21 cellular contexts compared by ENCODE assay signal in genomic region chr10:110508389-110508788, GRCh38. TPM values are rescaled to one million over a fixed set of nuclear protein-coding genes. Genes with fewer than 3 reads are reported as not detected.
DNase-seq lines count a peak whose midpoint lies in the region; ATAC-seq, FAIRE-seq and TF ChIP-seq lines count a peak whose summit lies in the region.
"Had no signal": no experiment of that assay in that cellular context is flagged by ENCODE, and none has a peak within 500 bp of the region (broad histone marks: within the 10 kb centered on the region; RNA-seq: fewer than 3 reads in every experiment).

No MANE protein-coding gene starts in this region.

- H3K4me2 ChIP-seq in GM12878 (ENCODE audit: control insufficient read depth, insufficient read depth) (no peak overlapping the region), parathyroid adenoma (ENCODE audit: low read length) (no peak overlapping the region)
- H3K4me2 ChIP-seq: BLaER1, smooth muscle cell had no signal

- peaks cover 5% of the 10 kb centered on the region for H4K20me1 ChIP-seq in GM12878 (ENCODE audit: control insufficient read depth, insufficient read depth)
- H4K20me1 ChIP-seq: BLaER1 had no signal

- in situ Hi-C loops in GM12878 (cut with MboI): no loop called here

- H3K4me3 Mint-ChIP-seq in activated CD8-positive, alpha-beta memory T cell treated with anti-CD3 and anti-CD28 coated beads, Interleukin-2, amount 10 ng/mL, durations not matched to agents 7 days and 5 days: no peak overlapping the region
- H3K4me3 Mint-ChIP-seq in chondrocyte (ENCODE audit: unreplicated experiment): no peak overlapping the region
- H3K4me3 Mint-ChIP-seq: nephron; stimulated activated naive CD8-positive, alpha-beta T cell treated with anti-CD3 and anti-CD28 coated beads, Interleukin-15, amount 100 ng/mL, for 72 hours had no signal

- TF ChIP-seq CTCF in GM12878 (IDR thresholded peaks at IDR 0.05 in 2 of 3, conservative IDR thresholded peaks at IDR 0.05 in 1 of 3; ENCODE audit: control insufficient read depth in 2 of 3, extremely low read depth in 1 of 3, insufficient read depth in 1 of 3, low read depth in 3 of 3, low read length in 3 of 3) (no peak), parathyroid adenoma (IDR thresholded peaks at IDR 0.05) (no peak), lower lobe of right lung (IDR thresholded peaks at IDR 0.05) (no peak), chondrocyte (IDR thresholded peaks at IDR 0.05) (no peak)

- H3K27ac ChIP-seq in GM12878 (ENCODE audit: control insufficient read depth, insufficient read depth) (no peak overlapping the region), parathyroid adenoma (peak overlapping the region; percentile 11), lower lobe of right lung (no peak overlapping the region)
- H3K27ac ChIP-seq: BLaER1, esophagus muscularis mucosa, HL-60, upper lobe of right lung had no signal

- H3K4me3 ChIP-seq in GM12878: no peak overlapping the region
- H3K4me3 ChIP-seq in parathyroid adenoma (ENCODE audit: low read depth, low read length): no peak overlapping the region
- no peak overlapping the region for H3K4me3 ChIP-seq in lower lobe of right lung
- H3K4me3 ChIP-seq: BLaER1, esophagus muscularis mucosa, smooth muscle cell, upper lobe of right lung had no signal

- peaks cover 90% of the 10 kb centered on the region for H3K4me1 Mint-ChIP-seq in activated CD8-positive, alpha-beta memory T cell treated with anti-CD3 and anti-CD28 coated beads, Interleukin-2, amount 10 ng/mL, durations not matched to agents 7 days and 5 days
- peaks cover 18% of the 10 kb centered on the region for H3K4me1 Mint-ChIP-seq in chondrocyte (ENCODE audit: low read depth)

- RAD21 ChIA-PET in GM12878 (lab: Charles Lee; ENCODE audit: unreplicated experiment): interaction anchor here (0.8 kb wide), 1 partner anchor 11 kb away, joined by 3 read pairs; the partner anchor contains the start of gene DUSP5

- FAIRE-seq in GM12878 (lab: Jason Lieb, UNC): no peak

- H3K9me3 Mint-ChIP-seq in activated CD8-positive, alpha-beta memory T cell treated with anti-CD3 and anti-CD28 coated beads, Interleukin-2, amount 10 ng/mL, durations not matched to agents 7 days and 5 days (ENCODE audit: low read depth): no peaks in the 10 kb centered on the region
- peaks cover under 1% of the 10 kb centered on the region for H3K9me3 Mint-ChIP-seq in chondrocyte (ENCODE audit: low read depth)
- H3K9me3 Mint-ChIP-seq: nephron; stimulated activated naive CD8-positive, alpha-beta T cell treated with anti-CD3 and anti-CD28 coated beads, Interleukin-15, amount 100 ng/mL, for 72 hours had no signal

- DNase-seq in activated CD8-positive, alpha-beta memory T cell treated with anti-CD3 and anti-CD28 coated beads, Interleukin-2, amount 10 ng/mL, durations not matched to agents 7 days and 5 days: no peak
- no peak for DNase-seq in activated CD8-positive, alpha-beta memory T cell treated with anti-CD3 and anti-CD28 coated beads, Interleukin-2, amount 50 U/mL, for 48 hours
- no peak for DNase-seq in GM12878 (ENCODE audit: low read depth, low spot score)
- DNase-seq in lower lobe of right lung: no peak
- DNase-seq in chondrocyte (ENCODE audit: low spot score): no peak
- DNase-seq in SHP77 treated with DMSO at 0.1 percent for 48 hours (lab: John Stamatoyannopoulos, UW): no peak
- DNase-seq: activated CD4-positive, alpha-beta T cell treated with anti-CD3 and anti-CD28 coated beads for 1 hour; activated gamma-delta T cell treated with Interleukin-2 at 50 U/mL for 16 hours; caudate nucleus; NCI-H524 treated with DMSO at 0.1 percent for 48 hours; stimulated activated CD4-positive, alpha-beta T cell treated with anti-CD3 and anti-CD28 coated beads, Interleukin-2, amount 100 ng/mL, for 48 hours; stimulated activated naive CD8-positive, alpha-beta T cell treated with anti-CD3 and anti-CD28 coated beads, Interleukin-15, amount 100 ng/mL, for 72 hours; upper lobe of right lung had no signal

- H3K9me3 ChIP-seq in GM12878 (replicated peaks; ENCODE audit: control insufficient read depth, insufficient read depth, low read length): no peaks in the 10 kb centered on the region
- H3K9me3 ChIP-seq in parathyroid adenoma (ENCODE audit: control insufficient read depth, low read length): no peaks in the 10 kb centered on the region
- H3K9me3 ChIP-seq in lower lobe of right lung: no peaks in the 10 kb centered on the region
- H3K9me3 ChIP-seq: esophagus muscularis mucosa, upper lobe of right lung had no signal

- SMC1A ChIA-PET in GM12878 (lab: Charles Lee; ENCODE audit: uncharacterized antibody, unreplicated experiment): interaction anchor here (1.5 to 2.1 kb wide), 3 partner anchors 19 to 154 kb away, joined by 4 to 5 read pairs (median 4); no protein-coding TSS in a partner anchor

- intact Hi-C loops in GM12878 (cut with micrococcal nuclease; ENCODE audit: unreplicated experiment): loop anchor here (10.0 kb wide), 2 partner anchors 366 to 424 kb away; partner anchors contain the start of gene PDCD4
- intact Hi-C loops in lower lobe of right lung (cut with DNase I): no loop called here

- no TSS peak for BruUV-seq in GM12878 (replicated peaks; lab: Mats Ljungman, UMichigan)

- no peak for ATAC-seq in activated CD8-positive, alpha-beta memory T cell treated with anti-CD3 and anti-CD28 coated beads, Interleukin-2, amount 10 ng/mL, durations not matched to agents 7 days and 5 days
- ATAC-seq in GM12878: no peak
- no peak for ATAC-seq in lower lobe of right lung
- ATAC-seq: stimulated activated naive CD8-positive, alpha-beta T cell treated with anti-CD3 and anti-CD28 coated beads, Interleukin-15, amount 100 ng/mL, for 72 hours; upper lobe of right lung had no signal

- H2AFZ ChIP-seq in GM12878 (ENCODE audit: control insufficient read depth, low read depth, low read length): no peak overlapping the region
- no peak overlapping the region for H2AFZ ChIP-seq in parathyroid adenoma

- peaks cover 20% of the 10 kb centered on the region for H3K4me1 ChIP-seq in GM12878 (ENCODE audit: control insufficient read depth, insufficient read depth, low read length)
- H3K4me1 ChIP-seq in parathyroid adenoma: no peaks in the 10 kb centered on the region
- peaks cover 47% of the 10 kb centered on the region for H3K4me1 ChIP-seq in lower lobe of right lung

- no peaks in the 10 kb centered on the region for H3K27me3 ChIP-seq in GM12878 (replicated peaks in 1 of 2; ENCODE audit: control insufficient read depth in 2 of 2, insufficient read depth in 2 of 2, low read length in 1 of 2)
- no peaks in the 10 kb centered on the region for H3K27me3 ChIP-seq in parathyroid adenoma (ENCODE audit: control insufficient read depth, insufficient read depth, low read length)
- no peaks in the 10 kb centered on the region for H3K27me3 ChIP-seq in lower lobe of right lung (ENCODE audit: low read depth)
- H3K27me3 ChIP-seq: BLaER1, esophagus muscularis mucosa, upper lobe of right lung had no signal

- H3K36me3 Mint-ChIP-seq in activated CD8-positive, alpha-beta memory T cell treated with anti-CD3 and anti-CD28 coated beads, Interleukin-2, amount 10 ng/mL, durations not matched to agents 7 days and 5 days: peaks cover 96% of the 10 kb centered on the region
- H3K36me3 Mint-ChIP-seq in chondrocyte (ENCODE audit: low read depth): peaks cover 34% of the 10 kb centered on the region

- H3K36me3 ChIP-seq in GM12878 (ENCODE audit: control insufficient read depth in 2 of 2, insufficient read depth in 2 of 2, low read length in 1 of 2): peaks cover 47 to 56% of the 10 kb centered on the region in 2 experiments
- no peaks in the 10 kb centered on the region for H3K36me3 ChIP-seq in parathyroid adenoma (ENCODE audit: control insufficient read depth, insufficient read depth, low read length)
- peaks cover 39% of the 10 kb centered on the region for H3K36me3 ChIP-seq in lower lobe of right lung
- H3K36me3 ChIP-seq: BLaER1 had no signal

- TF ChIP-seq EP300 in GM12878 (IDR thresholded peaks at IDR 0.05; ENCODE audit: borderline replicate concordance in 1 of 2, control insufficient read depth in 1 of 2, low read depth in 2 of 2, low read length in 2 of 2): no peak

- TF ChIP-seq POLR2A in GM19193 (IDR thresholded peaks at IDR 0.05; ENCODE audit: extremely low read depth, insufficient read depth, insufficient read length): peak; percentile 40
- TF ChIP-seq POLR2A in GM12878 (IDR thresholded peaks at IDR 0.05; ENCODE audit: low read depth, low read length): 0 out of 2 replicates have a peak, but pooled peaks have one; percentile 41

- whole genome bisulfite sequencing in GM12878 (ENCODE audit: insufficient coverage, insufficient replicate concordance, low lambda C conversion rate, missing lambda C conversion rate): 99% methylated on average over 6 of the region's 6 CpGs

- H3K79me2 ChIP-seq in GM12878 (ENCODE audit: control insufficient read depth, insufficient read depth, low read length) (peaks cover 26% of the 10 kb centered on the region), parathyroid adenoma (no peaks in the 10 kb centered on the region)

- CTCF ChIA-PET in activated CD8-positive, alpha-beta memory T cell treated with anti-CD3 and anti-CD28 coated beads, Interleukin-2, amount 10 ng/mL, durations not matched to agents 7 days and 5 days (lab: Charles Lee): interaction anchor here (11.1 kb wide), 1 partner anchor 153 kb away, joined by 178 read pairs; no protein-coding TSS in a partner anchor
- CTCF ChIA-PET in GM12878 (lab: Yijun Ruan, JAX): interaction anchor here (0.6 to 16.7 kb wide), 5 partner anchors 32 to 196 kb away, joined by 3 to 251 read pairs (median 3); no protein-coding TSS in a partner anchor

- H3K9ac ChIP-seq in GM12878 (ENCODE audit: control insufficient read depth, insufficient read depth, low read length) (no peak overlapping the region), parathyroid adenoma (no peak overlapping the region)
- H3K9ac ChIP-seq: BLaER1 had no signal

- H3K27ac Mint-ChIP-seq in activated CD8-positive, alpha-beta memory T cell treated with anti-CD3 and anti-CD28 coated beads, Interleukin-2, amount 10 ng/mL, durations not matched to agents 7 days and 5 days: peak overlapping the region; percentile 58
- H3K27ac Mint-ChIP-seq in chondrocyte (ENCODE audit: unreplicated experiment): no peak overlapping the region
- H3K27ac Mint-ChIP-seq: stimulated activated naive CD8-positive, alpha-beta T cell treated with anti-CD3 and anti-CD28 coated beads, Interleukin-15, amount 100 ng/mL, for 72 hours had no signal

- no peaks in the 10 kb centered on the region for H3K27me3 Mint-ChIP-seq in activated CD8-positive, alpha-beta memory T cell treated with anti-CD3 and anti-CD28 coated beads, Interleukin-2, amount 10 ng/mL, durations not matched to agents 7 days and 5 days
- no peaks in the 10 kb centered on the region for H3K27me3 Mint-ChIP-seq in chondrocyte (ENCODE audit: low read depth)
- H3K27me3 Mint-ChIP-seq: progenitor cell of endocrine pancreas; stimulated activated naive CD8-positive, alpha-beta T cell treated with anti-CD3 and anti-CD28 coated beads, Interleukin-15, amount 100 ng/mL, for 72 hours had no signal

- no peak for TF ChIP-seq RAD21 in GM12878 (IDR thresholded peaks at IDR 0.05; ENCODE audit: insufficient read depth, low read depth, low read length)

- POLR2A ChIA-PET in GM12878 (lab: Charles Lee): no interaction called here

RNA-seq across cellular contexts. Expression of gene DUSP5, which starts 10.7 kb away (rescaled TPM):
- total RNA-seq in activated CD8-positive, alpha-beta memory T cell treated with anti-CD3 and anti-CD28 coated beads, Interleukin-2, amount 10 ng/mL, durations not matched to agents 7 days and 5 days: 100 to 1,000 TPM; 102 to 223 TPM
- total RNA-seq in GM12878 (2013; cell fraction: nucleolus; rRNA removed): 45.5 and 51.7 TPM in 2 replicates
- 24.1 and 26.8 TPM in 2 replicates for total RNA-seq in GM12878 (2014; rRNA removed)
- 19.6 and 23.1 TPM in 2 replicates for total RNA-seq in GM12878 (2014; rRNA removed; fragmentation: Illumina TruSeq; extraction: Trizol)
- 41.6 and 44.9 TPM in 2 replicates for total RNA-seq in GM12878 (2021)
- 39.0 TPM for polyA plus RNA-seq in GM12878 (2011; ENCODE audit: low read depth)
- 77.4 and 95.9 TPM in 2 replicates for polyA plus RNA-seq in GM12878 (2011; rRNA removed)
- 141 and 145 TPM in 2 replicates for polyA plus RNA-seq in GM12878 (2011; cell fraction: cytosol; rRNA removed)
- polyA plus RNA-seq in GM12878 (2011; cell fraction: nucleus; rRNA removed): 117 and 144 TPM in 2 replicates
- 44.8 and 52.5 TPM in 2 replicates for polyA plus RNA-seq in GM12878 (2012)
- polyA plus RNA-seq in GM12878 (2014; fragmentation: Illumina TruSeq; extraction: Trizol): 25.3 and 27.8 TPM in 2 replicates
- polyA plus RNA-seq in GM12878 (2014; fragmentation: Nextera tagmentation; extraction: Ambion mirVana): 10 to 100 TPM in 1 of 2 experiments, 1 to 10 TPM in 1; 7.5 to 14.6 TPM
- 23.7 and 24.2 TPM in 2 replicates for polyA plus RNA-seq in GM12878 (2014; rRNA removed)
- polyA plus RNA-seq in GM12878 (2016; fragmentation: Nextera tagmentation; extraction: Ambion mirVana): 1 to 10 TPM; 2.1 to 6.5 TPM
- polyA minus RNA-seq in GM12878 (2011; rRNA and poly(A)+ RNA removed): 215 and 257 TPM in 2 replicates
- polyA minus RNA-seq in GM12878 (2011; cell fraction: cytosol; rRNA and poly(A)+ RNA removed): 123 and 126 TPM in 2 replicates
- polyA minus RNA-seq in GM12878 (2011; cell fraction: nucleus; rRNA and poly(A)+ RNA removed): 83.2 and 120 TPM in 2 replicates
- 8.9 TPM for total RNA-seq in lower lobe of right lung
- total RNA-seq in chondrocyte: 4.8 to 9.7 TPM (median 8.7 TPM) in 3 replicates

RNA-seq across cellular contexts. Expression of gene SMC3, which starts 59.1 kb away (rescaled TPM):
- total RNA-seq in activated CD8-positive, alpha-beta memory T cell treated with anti-CD3 and anti-CD28 coated beads, Interleukin-2, amount 10 ng/mL, durations not matched to agents 7 days and 5 days: 10 to 100 TPM; 81.3 to 86.8 TPM
- total RNA-seq in GM12878 (2013; cell fraction: nucleolus; rRNA removed): 32.8 and 35.4 TPM in 2 replicates
- 33.0 and 41.9 TPM in 2 replicates for total RNA-seq in GM12878 (2014; rRNA removed)
- 82.0 and 83.4 TPM in 2 replicates for total RNA-seq in GM12878 (2014; rRNA removed; fragmentation: Illumina TruSeq; extraction: Trizol)
- 53.7 TPM in 2 replicates for total RNA-seq in GM12878 (2021)
- 21.8 TPM for polyA plus RNA-seq in GM12878 (2011; ENCODE audit: low read depth)
- 30.4 and 47.0 TPM in 2 replicates for polyA plus RNA-seq in GM12878 (2011; rRNA removed)
- 7.8 and 9.9 TPM in 2 replicates for polyA plus RNA-seq in GM12878 (2011; cell fraction: cytosol; rRNA removed)
- polyA plus RNA-seq in GM12878 (2011; cell fraction: nucleus; rRNA removed): 12.6 and 21.0 TPM in 2 replicates
- 30.3 and 38.5 TPM in 2 replicates for polyA plus RNA-seq in GM12878 (2012)
- polyA plus RNA-seq in GM12878 (2014; fragmentation: Illumina TruSeq; extraction: Trizol): 81.0 and 96.8 TPM in 2 replicates
- 10 to 100 TPM; 31.0 to 43.0 TPM for polyA plus RNA-seq in GM12878 (2014; fragmentation: Nextera tagmentation; extraction: Ambion mirVana)
- 30.6 and 37.7 TPM in 2 replicates for polyA plus RNA-seq in GM12878 (2014; rRNA removed)
- 100 to 1,000 TPM; 120 to 123 TPM for polyA plus RNA-seq in GM12878 (2016; fragmentation: Nextera tagmentation; extraction: Ambion mirVana)
- 8.8 and 14.3 TPM in 2 replicates for polyA minus RNA-seq in GM12878 (2011; rRNA and poly(A)+ RNA removed)
- polyA minus RNA-seq in GM12878 (2011; cell fraction: cytosol; rRNA and poly(A)+ RNA removed): 7.8 and 12.1 TPM in 2 replicates
- 5.2 and 8.7 TPM in 2 replicates for polyA minus RNA-seq in GM12878 (2011; cell fraction: nucleus; rRNA and poly(A)+ RNA removed)
- 33.2 TPM for total RNA-seq in lower lobe of right lung
- total RNA-seq in chondrocyte: 28.2 to 32.7 TPM (median 29.3 TPM) in 3 replicates
